In the genomic region with DNA sequence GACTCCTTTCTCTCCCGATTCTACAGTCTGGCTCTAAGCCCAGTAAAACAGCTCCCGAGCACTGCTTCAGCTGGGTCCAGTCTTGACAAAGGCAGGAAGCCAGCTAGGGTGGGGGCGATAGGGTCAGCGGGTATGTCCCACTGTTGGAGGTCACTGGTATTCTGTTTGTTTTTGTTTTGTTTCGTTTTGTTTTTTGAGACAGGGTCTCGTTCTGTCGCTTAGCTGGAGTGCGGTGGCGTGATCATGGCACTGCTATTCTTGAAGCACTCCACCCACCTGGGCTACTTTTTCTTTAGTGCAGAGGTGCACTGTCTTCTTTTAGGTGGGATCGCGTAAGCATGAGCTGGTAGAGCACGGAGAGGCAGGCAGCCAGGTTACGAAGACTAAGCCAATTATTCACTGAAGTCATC, we compare ENCODE assay signal across 16 cellular contexts. TPM values are rescaled to one million over a fixed set of nuclear protein-coding genes. Genes with fewer than 3 reads are reported as not detected.
DNase-seq lines count a peak whose midpoint lies in the region; ATAC-seq, FAIRE-seq and TF ChIP-seq lines count a peak whose summit lies in the region.
"Had no signal": no experiment of that assay in that cellular context is flagged by ENCODE, and none has a peak within 500 bp of the region (broad histone marks: within the 10 kb centered on the region; RNA-seq: fewer than 3 reads in every experiment).

No MANE protein-coding gene starts in this region.

- H3K56ac ChIP-seq in H1 (replicated peaks; ENCODE audit: insufficient read length, low read depth, low read length) = no peak overlapping the region

- H3K79me2 ChIP-seq in H1 (ENCODE audit: control insufficient read depth in 1 of 2, insufficient read depth in 2 of 2, low read length in 2 of 2) = no peaks in the 10 kb centered on the region

- H3K36me3 Mint-ChIP-seq in nephron progenitor cell (ENCODE audit: low read depth) = peaks cover 93% of the 10 kb centered on the region

- no peak overlapping the region for H2BK5ac ChIP-seq in H1 (ENCODE audit: low read depth, low read length)

- no peak overlapping the region for H2AK5ac ChIP-seq in H1 (ENCODE audit: low read depth, low read length)

- H3K4me3 Mint-ChIP-seq in nephron progenitor cell = no peak overlapping the region
- H3K4me3 Mint-ChIP-seq: activated naive CD4-positive, alpha-beta T cell treated with anti-CD3 and anti-CD28 coated beads, Interleukin-2, amount 10 ng/mL, durations not matched to agents 7 days and 5 days had no signal

- H2BK20ac ChIP-seq in H1 (ENCODE audit: low read length) = no peak overlapping the region

- WGBS in H1 (ENCODE audit: extremely low coverage in 1 of 2, insufficient coverage in 1 of 2, insufficient read length in 1 of 2, insufficient replicate concordance in 2 of 2, low coverage in 1 of 2, low lambda C conversion rate in 2 of 2, missing lambda C conversion rate in 1 of 2), 2 experiments = 87% methylated on average over 13 of the region's 13 CpGs; no CpG with 5 or more reads in 1 of the 2 experiments

- H3K27me3 ChIP-seq in H1 (replicated peaks in 1 of 4; ENCODE audit: control insufficient read depth in 3 of 4, extremely low read depth in 1 of 4, insufficient read depth in 3 of 4, low read length in 3 of 4) = no peaks in the 10 kb centered on the region

- no peaks in the 10 kb centered on the region for H3K9me3 Mint-ChIP-seq in nephron progenitor cell
- H3K9me3 Mint-ChIP-seq: activated naive CD4-positive, alpha-beta T cell treated with anti-CD3 and anti-CD28 coated beads, Interleukin-2, amount 10 ng/mL, durations not matched to agents 7 days and 5 days; CD14-positive monocyte had no signal

- no peak for TF ChIP-seq CTCF in GM12864 (IDR thresholded peaks at IDR 0.05; ENCODE audit: low read depth, low read length, missing control alignments)
- no peak for TF ChIP-seq CTCF in H1 (IDR thresholded peaks at IDR 0.05; ENCODE audit: control extremely low read depth in 1 of 3, insufficient read depth in 1 of 3, low read depth in 1 of 3, low read length in 3 of 3)
- TF ChIP-seq CTCF in nephron progenitor cell (IDR thresholded peaks at IDR 0.05) = no peak

- H3K4ac ChIP-seq in H1 (replicated peaks; ENCODE audit: insufficient read length, low read depth, low read length) = no peak overlapping the region

- no peak overlapping the region for H2BK15ac ChIP-seq in H1 (ENCODE audit: low read length)

- POLR2A ChIA-PET in H1 (lab: Charles Lee; ENCODE audit: partially characterized antibody) = interaction anchor here (1.1 kb wide), 1 partner anchor 12 kb away, joined by 3 read pairs; no protein-coding TSS in a partner anchor

- no peak overlapping the region for H2BK120ac ChIP-seq in H1 (replicated peaks; ENCODE audit: low read depth, low read length)

- CTCF ChIA-PET in H1 (lab: Charles Lee; ENCODE audit: partially characterized antibody) = interaction anchor here (0.6 to 1.7 kb wide), 8 partner anchors 7 to 217 kb away, joined by 3 to 11 read pairs (median 3); no protein-coding TSS in a partner anchor

- peak overlapping the region in 1 of 4 experiments; percentile 34; a peak in 1 of 7 replicates for H3K9ac ChIP-seq in H1 (replicated peaks in 1 of 4; ENCODE audit: extremely low read depth in 1 of 4, low read depth in 3 of 4, low read length in 3 of 4)

- no peaks in the 10 kb centered on the region for H3K79me1 ChIP-seq in H1 (ENCODE audit: low read depth, low read length)

- TF ChIP-seq EP300 in H1 (IDR thresholded peaks at IDR 0.05; ENCODE audit: borderline replicate concordance in 1 of 2, low read depth in 2 of 2, low read length in 2 of 2) = no peak

- no peaks in the 10 kb centered on the region for H3K27me3 Mint-ChIP-seq in nephron progenitor cell (ENCODE audit: low read depth, poor library complexity)
- H3K27me3 Mint-ChIP-seq: activated naive CD4-positive, alpha-beta T cell treated with anti-CD3 and anti-CD28 coated beads, Interleukin-2, amount 10 ng/mL, durations not matched to agents 7 days and 5 days had no signal

- no peak for ATAC-seq in GM21717 (IDR thresholded peaks at IDR 0.05; ENCODE audit: unreplicated experiment)
- ATAC-seq in HG03457 (IDR thresholded peaks at IDR 0.05; ENCODE audit: unreplicated experiment) = no peak

- 0 out of 2 replicates have a peak overlapping the region, but pooled peaks have one; percentile 7 for H3K27ac ChIP-seq in H1 (ENCODE audit: low read depth, low read length)

- H4K8ac ChIP-seq in H1 (ENCODE audit: extremely low read depth, insufficient read depth, low read length) = no peak overlapping the region

- no peak overlapping the region for H2BK12ac ChIP-seq in H1 (ENCODE audit: low read depth, low read length)

- no peak overlapping the region for H2AFZ ChIP-seq in H1 (ENCODE audit: low read length)

- H3K27ac Mint-ChIP-seq in nephron progenitor cell = peak overlapping the region; percentile 92
- H3K27ac Mint-ChIP-seq: activated naive CD4-positive, alpha-beta T cell treated with anti-CD3 and anti-CD28 coated beads, Interleukin-2, amount 10 ng/mL, durations not matched to agents 7 days and 5 days had no signal

- no peak overlapping the region for H4K5ac ChIP-seq in H1 (ENCODE audit: insufficient read length, low read depth, low read length)

- peaks cover 0 to 4% (median 2%) of the 10 kb centered on the region in 4 experiments; a peak in 2 of 7 replicates for H3K4me1 ChIP-seq in H1 (replicated peaks in 1 of 4; ENCODE audit: control insufficient read depth in 3 of 4, insufficient read depth in 4 of 4, low read length in 3 of 4)

- FAIRE-seq in H1 (lab: Jason Lieb, UNC) = no peak

- H4K91ac ChIP-seq in H1 (replicated peaks; ENCODE audit: insufficient read length, low read length) = no peak overlapping the region

- no peak overlapping the region for H3K4me2 ChIP-seq in H1 (ENCODE audit: insufficient read depth in 1 of 2, low read depth in 2 of 2, low read length in 2 of 2)

- H3K9me3 ChIP-seq in H1 (ENCODE audit: insufficient read depth in 2 of 2, low read depth in 1 of 2, low read length in 1 of 2) = no peaks in the 10 kb centered on the region

- no peaks in the 10 kb centered on the region for H3K23me2 ChIP-seq in H1 (ENCODE audit: low read depth, low read length)

- no peak overlapping the region for H3K14ac ChIP-seq in H1 (ENCODE audit: insufficient read length)

- no peak for TF ChIP-seq POLR2A in H1 (IDR thresholded peaks at IDR 0.05; ENCODE audit: control extremely low read depth in 1 of 2, low read depth in 2 of 2, low read length in 2 of 2)

- no peak overlapping the region for H3K23ac ChIP-seq in H1 (ENCODE audit: insufficient read length)

- H3K4me1 Mint-ChIP-seq in nephron progenitor cell = peaks cover 70% of the 10 kb centered on the region

- no peak for DNase-seq in GM12864 (ENCODE audit: low read depth)
- peak; percentile 72 for DNase-seq in NAMALWA (ENCODE audit: low spot score)
- no peak for DNase-seq in H1 (ENCODE audit: low read depth in 1 of 2, low spot score in 2 of 2)
- DNase-seq in nephron progenitor cell = no peak
- no peak for DNase-seq in amniotic stem cell (lab: John Stamatoyannopoulos, UW)
- no peak for DNase-seq in stimulated activated naive CD4-positive, alpha-beta T cell (lab: John Stamatoyannopoulos, UW)
- DNase-seq: activated naive CD4-positive, alpha-beta T cell treated with anti-CD3 and anti-CD28 coated beads, Interleukin-2, amount 10 ng/mL, durations not matched to agents 7 days and 5 days; DND-41; NCI-H1417 treated with DMSO at 0.1 percent for 48 hours; NCI-H526 treated with DMSO at 0.1 percent for 48 hours; retina; stimulated activated CD4-positive, alpha-beta T cell treated with anti-CD3 and anti-CD28 coated beads, Interleukin-4, amount 100 ng/mL, for 4 hours; stimulated activated naive CD4-positive, alpha-beta T cell treated with Interleukin-2 at 50 U/mL for 16 hours had no signal

- TF ChIP-seq RAD21 in H1 (IDR thresholded peaks at IDR 0.05 in 1 of 2, conservative IDR thresholded peaks at IDR 0.05 in 1 of 2; ENCODE audit: low read depth in 2 of 2, low read length in 2 of 2) = no peak

- H3K18ac ChIP-seq in H1 (ENCODE audit: extremely low read depth, low read length) = no peak overlapping the region

- peak overlapping the region; percentile 27 for H3K4me3 ChIP-seq in GM12864 (ENCODE audit: low read depth, low read length)
- H3K4me3 ChIP-seq in H1 (ENCODE audit: extremely low read depth in 1 of 4, insufficient read depth in 2 of 4, low read depth in 3 of 4, low read length in 4 of 4) = no peak overlapping the region

- peaks cover 0 to 8% (median 3%) of the 10 kb centered on the region in 4 experiments; a peak in 5 of 8 replicates for H3K36me3 ChIP-seq in H1 (ENCODE audit: control insufficient read depth in 2 of 4, insufficient read depth in 4 of 4, low read length in 3 of 4)

- H4K20me1 ChIP-seq in H1 (replicated peaks in 1 of 2; ENCODE audit: control insufficient read depth in 1 of 2, insufficient read depth in 2 of 2, low read length in 2 of 2) = no peaks in the 10 kb centered on the region

TF ChIP-seq in H1, 55 proteins besides CTCF, POLR2A, EP300 and RAD21 (continues in another document):
- TF ChIP-seq CBX5 (IDR thresholded peaks at IDR 0.05; ENCODE audit: low read depth, low read length) (no peak), SP4 (IDR thresholded peaks at IDR 0.05; ENCODE audit: low read length) (no peak), E2F6 (IDR thresholded peaks at IDR 0.05) (no peak)

RNA-seq across cellular contexts. Expression of gene GCSAM, which starts 16.3 kb away (rescaled TPM):
- total RNA-seq in H1 (2021; fragmentation: NEBNext Ultra II Directional; extraction: Animal tissue kit (Norgen Biotek cat#: 25700)) = not detected in 2 replicates
- polyA plus RNA-seq in H1 (2011; rRNA removed) = not detected in 2 replicates
- not detected for polyA plus RNA-seq in H1 (2011; cell fraction: cytosol; rRNA removed)
- polyA plus RNA-seq in H1 (2011; cell fraction: nucleus; rRNA removed) = not detected
- polyA plus RNA-seq in H1 (2012, experiment 1 of 2) = 0.80 to 1.5 TPM (median 1.2 TPM) in 4 replicates
- polyA plus RNA-seq in H1 (2012, experiment 2 of 2) = 0.04 TPM
- polyA plus RNA-seq in H1 (2013, experiment 1 of 2) = not detected
- polyA plus RNA-seq in H1 (2013, experiment 2 of 2) = not detected
- not detected in 2 replicates for polyA minus RNA-seq in H1 (2011; rRNA and poly(A)+ RNA removed)
- not detected for polyA minus RNA-seq in H1 (2011; cell fraction: cytosol; rRNA and poly(A)+ RNA removed)
- not detected for polyA minus RNA-seq in H1 (2011; cell fraction: nucleus; rRNA and poly(A)+ RNA removed)

RNA-seq across cellular contexts. Expression of gene C3orf52, which starts 30.6 kb away (rescaled TPM):
- 13.1 and 13.2 TPM in 2 replicates for total RNA-seq in H1 (2021; fragmentation: NEBNext Ultra II Directional; extraction: Animal tissue kit (Norgen Biotek cat#: 25700))
- 8.0 and 9.7 TPM in 2 replicates for polyA plus RNA-seq in H1 (2011; rRNA removed)
- 10.0 TPM for polyA plus RNA-seq in H1 (2011; cell fraction: cytosol; rRNA removed)
- 9.3 TPM for polyA plus RNA-seq in H1 (2011; cell fraction: nucleus; rRNA removed)
- 7.6 to 12.8 TPM (median 10.1 TPM) in 4 replicates for polyA plus RNA-seq in H1 (2012, experiment 1 of 2)
- 4.7 TPM for polyA plus RNA-seq in H1 (2012, experiment 2 of 2)
- polyA plus RNA-seq in H1 (2013, experiment 1 of 2) = 7.8 TPM
- 9.1 TPM for polyA plus RNA-seq in H1 (2013, experiment 2 of 2)
- 11.9 and 12.6 TPM in 2 replicates for polyA minus RNA-seq in H1 (2011; rRNA and poly(A)+ RNA removed)
- polyA minus RNA-seq in H1 (2011; cell fraction: cytosol; rRNA and poly(A)+ RNA removed) = 4.6 TPM
- polyA minus RNA-seq in H1 (2011; cell fraction: nucleus; rRNA and poly(A)+ RNA removed) = 19.9 TPM
- polyA plus RNA-seq: CD14-positive monocyte had no signal
